22 cellular contexts compared by ENCODE assay signal in the genomic region with DNA sequence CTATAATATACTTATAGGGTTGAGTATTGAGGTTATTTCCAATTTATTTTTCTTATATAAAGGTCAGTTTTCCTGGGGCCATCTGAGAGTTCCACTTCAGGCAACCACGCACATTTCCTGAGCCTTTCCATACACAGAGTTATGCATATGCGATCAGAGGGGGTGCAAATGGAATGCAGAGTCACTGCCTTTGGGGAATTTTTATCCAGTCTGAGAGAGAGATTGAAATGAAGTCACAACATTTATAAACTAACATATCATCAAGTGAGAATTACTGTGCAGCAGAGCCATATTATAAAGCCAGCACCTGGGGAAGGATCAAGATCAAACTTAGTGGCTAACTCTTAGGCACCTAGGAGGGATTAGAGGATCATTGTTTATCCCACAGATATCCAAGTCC.
"Had no signal": no experiment of that assay in that cellular context is flagged by ENCODE, and none has a peak within 500 bp of the region (broad histone marks: within the 10 kb centered on the region; RNA-seq: fewer than 3 reads in every experiment).

No MANE protein-coding gene starts in this region.

- FAIRE-seq: kidney had no signal

- H3K4me3 ChIP-seq: hepatocyte, left ventricle myocardium inferior, lung, ovary, right atrium auricular region, right lobe of liver, smooth muscle cell, stomach, testis, thyroid gland, transverse colon, upper lobe of left lung, vagina had no signal

- H3K27me3 ChIP-seq: hepatocyte, ovary, right atrium auricular region, right lobe of liver, stomach, testis, thyroid gland, upper lobe of left lung, vagina had no signal

- H3K27ac ChIP-seq: hepatocyte, left ventricle myocardium inferior, ovary, right atrium auricular region, right lobe of liver, stomach, testis, thyroid gland, transverse colon, upper lobe of left lung, vagina had no signal

- H3K36me3 ChIP-seq: left ventricle myocardium inferior, ovary, right atrium auricular region, right lobe of liver, stomach, thyroid gland, transverse colon, upper lobe of left lung, vagina had no signal

- H3K9me3 ChIP-seq: left ventricle myocardium inferior, ovary, right atrium auricular region, right lobe of liver, stomach, testis, thyroid gland, transverse colon, upper lobe of left lung, vagina had no signal

- H3K4me1 ChIP-seq: right atrium auricular region, right lobe of liver, stomach, testis, thyroid gland, transverse colon, upper lobe of left lung, vagina had no signal

- DNase-seq: kidney; left ventricle myocardium inferior; mesendoderm; naive B cell; natural killer cell; nephron progenitor cell; ovary; right lobe of liver; stimulated activated CD4-positive, alpha-beta T cell treated with anti-CD3 and anti-CD28 coated beads, Interleukin-1b, Interleukin-23, amount 100 ng/mL, for 48 hours; stimulated activated CD4-positive, alpha-beta T cell treated with anti-CD3 and anti-CD28 coated beads, Interleukin-2, amount 100 ng/mL, for 48 hours; stimulated activated naive B cell treated with anti-CD40 and anti-IgM and Interleukin-4, amounts not matched to agents 10 μg/mL and 1 μg/mL and 100 μg/mL, for 72 hours; stimulated activated naive CD8-positive, alpha-beta T cell treated with anti-CD3 and anti-CD28 coated beads, Interleukin-15, Interleukin-2, amounts not matched to agents 100 U/mL and 50 U/mL, for 24 hours; stomach; testis; thyroid gland; transverse colon; upper lobe of left lung had no signal
